ENCODE assay signal across 8 cellular contexts in genomic region chr17:4998027-4998665, GRCh38. TPM values are rescaled to one million over a fixed set of nuclear protein-coding genes. Genes with fewer than 3 reads are reported as not detected.
DNase-seq lines count a peak whose midpoint lies in the region; ATAC-seq lines count a peak whose summit lies in the region.

No MANE protein-coding gene starts in this region.

- no peak for ATAC-seq in activated CD4-positive, alpha-beta T cell treated with anti-CD3 and anti-CD28 coated beads for 36 hours
- ATAC-seq in HG03460 (IDR thresholded peaks at IDR 0.05; ENCODE audit: unreplicated experiment) (peak; percentile 9), sciatic nerve (peak; percentile 1), GM18873 (IDR thresholded peaks at IDR 0.05; ENCODE audit: low FRiP score, unreplicated experiment) (no peak)

- H3K9me3 Mint-ChIP-seq in activated CD4-positive, alpha-beta T cell treated with anti-CD3 and anti-CD28 coated beads for 36 hours (ENCODE audit: low read depth) = no peaks in the 10 kb centered on the region
- H3K9me3 Mint-ChIP-seq in activated naive CD8-positive, alpha-beta T cell treated with anti-CD3 and anti-CD28 coated beads for 36 hours = no peaks in the 10 kb centered on the region

- H3K4me1 Mint-ChIP-seq in activated CD4-positive, alpha-beta T cell treated with anti-CD3 and anti-CD28 coated beads for 36 hours = peaks cover 20% of the 10 kb centered on the region
- peaks cover 10% of the 10 kb centered on the region for H3K4me1 Mint-ChIP-seq in activated naive CD8-positive, alpha-beta T cell treated with anti-CD3 and anti-CD28 coated beads for 36 hours

- H3K27me3 Mint-ChIP-seq in activated CD4-positive, alpha-beta T cell treated with anti-CD3 and anti-CD28 coated beads for 36 hours = no peaks in the 10 kb centered on the region
- no peaks in the 10 kb centered on the region for H3K27me3 Mint-ChIP-seq in activated naive CD8-positive, alpha-beta T cell treated with anti-CD3 and anti-CD28 coated beads for 36 hours

- intact Hi-C loops in activated CD4-positive, alpha-beta T cell treated with anti-CD3 and anti-CD28 coated beads for 36 hours (cut with DNase I, micrococcal nuclease) = loop anchor here (5.0 kb wide), 2 partner anchors 56 to 284 kb away; partner anchors contain the start of genes RABEP1 (in 1 of the 2), RNF167 (in 1 of the 2) and SLC25A11 (in 1 of the 2)
- intact Hi-C loops in sciatic nerve (cut with DNase I) = no loop called here

- peak overlapping the region; percentile 55 for H3K27ac Mint-ChIP-seq in activated CD4-positive, alpha-beta T cell treated with anti-CD3 and anti-CD28 coated beads for 36 hours
- H3K27ac Mint-ChIP-seq in activated naive CD8-positive, alpha-beta T cell treated with anti-CD3 and anti-CD28 coated beads for 36 hours = peak overlapping the region; percentile 45

- peak overlapping the region; percentile 80 for H3K4me3 Mint-ChIP-seq in activated CD4-positive, alpha-beta T cell treated with anti-CD3 and anti-CD28 coated beads for 36 hours
- H3K4me3 Mint-ChIP-seq in activated naive CD8-positive, alpha-beta T cell treated with anti-CD3 and anti-CD28 coated beads for 36 hours = peak overlapping the region; percentile 87

- peak; percentile 31 for DNase-seq in activated CD4-positive, alpha-beta T cell treated with anti-CD3 and anti-CD28 coated beads for 36 hours
- DNase-seq in activated CD4-positive, alpha-beta T cell treated with anti-CD3 and anti-CD28 coated beads for 1 hour = no peak
- DNase-seq in activated naive CD8-positive, alpha-beta T cell treated with anti-CD3 and anti-CD28 coated beads for 36 hours = no peak
- DNase-seq in hepatic stellate cell (ENCODE audit: low spot score) (peak; percentile 34), sciatic nerve (ENCODE audit: low spot score) (peak; percentile 73), HuH-7 (ENCODE audit: low spot score) (no peak)

- H3K36me3 Mint-ChIP-seq in activated CD4-positive, alpha-beta T cell treated with anti-CD3 and anti-CD28 coated beads for 36 hours (ENCODE audit: low read depth) = peaks cover 20% of the 10 kb centered on the region
- H3K36me3 Mint-ChIP-seq in activated naive CD8-positive, alpha-beta T cell treated with anti-CD3 and anti-CD28 coated beads for 36 hours = peaks cover 4% of the 10 kb centered on the region

- CTCF ChIA-PET in activated CD4-positive, alpha-beta T cell treated with anti-CD3 and anti-CD28 coated beads for 36 hours (lab: Charles Lee) = interaction anchor here (1.0 to 1.7 kb wide), 5 partner anchors 9 to 58 kb away, joined by 3 to 6 read pairs (median 3); partner anchors contain the start of genes RNF167, SLC25A11 and SPAG7

- POLR2A ChIA-PET in activated CD4-positive, alpha-beta T cell treated with anti-CD3 and anti-CD28 coated beads for 36 hours (lab: Charles Lee) = interaction anchor here (1.0 to 1.7 kb wide), 3 partner anchors 50 to 76 kb away, joined by 3 to 9 read pairs (median 3); partner anchors contain the start of genes PFN1, RNF167 and SLC25A11

RNA-seq across cellular contexts. Expression of gene KIF1C, which starts 0.4 kb away (rescaled TPM):
- total RNA-seq in activated CD4-positive, alpha-beta T cell treated with anti-CD3 and anti-CD28 coated beads for 36 hours = 10 to 100 TPM; 32.6 to 43.0 TPM
- 10 to 100 TPM; 49.9 to 51.1 TPM for total RNA-seq in activated naive CD8-positive, alpha-beta T cell treated with anti-CD3 and anti-CD28 coated beads for 36 hours
- 143 TPM for total RNA-seq in sciatic nerve

RNA-seq across cellular contexts. Expression of gene INCA1, which starts 0.8 kb away (rescaled TPM):
- total RNA-seq in activated CD4-positive, alpha-beta T cell treated with anti-CD3 and anti-CD28 coated beads for 36 hours = under 1 TPM; 0.18 to 0.28 TPM
- total RNA-seq in activated naive CD8-positive, alpha-beta T cell treated with anti-CD3 and anti-CD28 coated beads for 36 hours = under 1 TPM; 0.29 to 0.36 TPM
- 1.6 TPM for total RNA-seq in sciatic nerve

RNA-seq across cellular contexts. Expression of gene CAMTA2, which starts 10.7 kb away (rescaled TPM):
- total RNA-seq in activated CD4-positive, alpha-beta T cell treated with anti-CD3 and anti-CD28 coated beads for 36 hours = 100 to 1,000 TPM in 1 of 2 experiments, 10 to 100 TPM in 1; 98.2 to 124 TPM
- 100 to 1,000 TPM; 107 to 108 TPM for total RNA-seq in activated naive CD8-positive, alpha-beta T cell treated with anti-CD3 and anti-CD28 coated beads for 36 hours
- total RNA-seq in sciatic nerve = 62.9 TPM

RNA-seq across cellular contexts. Expression of gene SPAG7, which starts 30.5 kb away (rescaled TPM):
- total RNA-seq in activated CD4-positive, alpha-beta T cell treated with anti-CD3 and anti-CD28 coated beads for 36 hours = 10 to 100 TPM; 61.4 to 69.4 TPM
- total RNA-seq in activated naive CD8-positive, alpha-beta T cell treated with anti-CD3 and anti-CD28 coated beads for 36 hours = 10 to 100 TPM; 62.2 to 63.6 TPM
- 50.8 TPM for total RNA-seq in sciatic nerve

RNA-seq across cellular contexts. Expression of gene SLC52A1, which starts 37.1 kb away (rescaled TPM):
- total RNA-seq in activated CD4-positive, alpha-beta T cell treated with anti-CD3 and anti-CD28 coated beads for 36 hours = under 1 TPM; 0.16 to 0.26 TPM
- not detected for total RNA-seq in activated naive CD8-positive, alpha-beta T cell treated with anti-CD3 and anti-CD28 coated beads for 36 hours
- not detected for total RNA-seq in sciatic nerve

Comparison
In these comparisons a context has a peak if more than half of its experiments do, and no peak if none do; other contexts are left out.
1. DNase-seq: peak in activated CD4-positive, alpha-beta T cell treated with anti-CD3 and anti-CD28 coated beads for 36 hours (single experiment), hepatic stellate cell (single experiment) and sciatic nerve (single experiment); none in activated CD4-positive, alpha-beta T cell treated with anti-CD3 and anti-CD28 coated beads for 1 hour (single experiment), activated naive CD8-positive, alpha-beta T cell treated with anti-CD3 and anti-CD28 coated beads for 36 hours (single experiment) and HuH-7 (single experiment).
2. ATAC-seq: peak in HG03460 (single experiment) and sciatic nerve (single experiment); none in activated CD4-positive, alpha-beta T cell treated with anti-CD3 and anti-CD28 coated beads for 36 hours (single experiment) and GM18873 (single experiment).